ENCODE assay signal across 8 cellular contexts in genomic region chr11:57761301-57762234, GRCh38. TPM values are rescaled to one million over a fixed set of nuclear protein-coding genes. Genes with fewer than 3 reads are reported as not detected.
DNase-seq lines count a peak whose midpoint lies in the region; ATAC-seq, FAIRE-seq and TF ChIP-seq lines count a peak whose summit lies in the region.

CTNND1 (plus strand) TSS chr11:57761802; CDS start chr11:57791479, 29,677 bp downstream.

- peak; percentile 97 for DNase-seq in AG10803 (ENCODE audit: low read depth)
- DNase-seq in NCI-H460 (ENCODE audit: extremely low read depth, low read depth), result peak; percentile 92
- peak; percentile 96 for DNase-seq in astrocyte (ENCODE audit: low read depth)
- peak; percentile 82 for DNase-seq in left ventricle myocardium superior
- DNase-seq in pancreas, result peak; percentile 78 to 92 (median 86)
- no peak for DNase-seq in stimulated activated naive CD4-positive, alpha-beta T cell (lab: John Stamatoyannopoulos, UW)

- peaks cover 50% of the 10 kb centered on the region for H3K79me2 ChIP-seq in astrocyte (ENCODE audit: insufficient read depth, low read length)

- peak; percentile 26; the same call in 1 of the 2 replicates for TF ChIP-seq CTCF in AG10803 (conservative IDR thresholded peaks at IDR 0.05; ENCODE audit: low read length)
- TF ChIP-seq CTCF in astrocyte (IDR thresholded peaks at IDR 0.05; ENCODE audit: insufficient read depth, low read depth, low read length), result no peak
- TF ChIP-seq CTCF in pancreas (IDR thresholded peaks at IDR 0.05), result no peak

- peaks cover 43% of the 10 kb centered on the region for H4K20me1 ChIP-seq in astrocyte (ENCODE audit: insufficient read depth, low read length)

- H3K27ac ChIP-seq in astrocyte (ENCODE audit: low read depth, low read length) (peak within 1 kb of the TSS; percentile 94), pancreas (peak within 1 kb of the TSS; percentile 80 to 95 (median 90))

- H3K4me3 ChIP-seq in AG10803 (ENCODE audit: low read length), result peak within 1 kb of the TSS; percentile 80
- H3K4me3 ChIP-seq in astrocyte (ENCODE audit: insufficient read depth, low read depth, low read length), result peak within 1 kb of the TSS; percentile 95
- peak within 1 kb of the TSS; percentile 39 to 57 (median 51) for H3K4me3 ChIP-seq in pancreas

- H3K9me3 Mint-ChIP-seq in astrocyte (ENCODE audit: unreplicated experiment), result no peaks in the 10 kb centered on the region

- FAIRE-seq in astrocyte (lab: Jason Lieb, UNC), result no peak
- FAIRE-seq in pancreas (lab: Jason Lieb, UNC), result peak; percentile 98

- H3K4me1 Mint-ChIP-seq in astrocyte (ENCODE audit: low read depth, unreplicated experiment), result peaks cover 11% of the 10 kb centered on the region

- H3K36me3 ChIP-seq in astrocyte (ENCODE audit: insufficient read depth, low read length), result no peaks in the 10 kb centered on the region
- H3K36me3 ChIP-seq in pancreas, result no peaks in the 10 kb centered on the region

- peaks cover 2% of the 10 kb centered on the region for H3K36me3 Mint-ChIP-seq in astrocyte (ENCODE audit: low read depth, unreplicated experiment)

- no peaks in the 10 kb centered on the region for H3K27me3 Mint-ChIP-seq in astrocyte (ENCODE audit: low read depth, unreplicated experiment)

- H3K9me3 ChIP-seq in astrocyte (ENCODE audit: insufficient read depth, low read depth, low read length) (no peaks in the 10 kb centered on the region), pancreas (no peaks in the 10 kb centered on the region)

- H3K9ac ChIP-seq in astrocyte (ENCODE audit: low read length), result peak within 1 kb of the TSS; percentile 97

- H3K27me3 ChIP-seq in astrocyte (ENCODE audit: insufficient read depth, low read length) (no peaks in the 10 kb centered on the region), pancreas (no peaks in the 10 kb centered on the region)

- intact Hi-C loops in left ventricle myocardium superior (cut with micrococcal nuclease), result loop anchor here (5.0 kb wide), 1 partner anchor 36 kb away; no protein-coding TSS in a partner anchor
- intact Hi-C loops in pancreas (cut with DNase I), result loop anchor here in 2 of 3 donors (5.0 kb wide), 2 partner anchors 36 to 41 kb away; no protein-coding TSS in a partner anchor

- H3K4me1 ChIP-seq in astrocyte (ENCODE audit: insufficient read depth, low read length) (peaks cover 13% of the 10 kb centered on the region), pancreas (peaks cover 5 to 21% (median 17%) of the 10 kb centered on the region in 3 donors)

- WGBS in pancreas, 2 donors, result 1 to 3% methylated on average over 13 of the region's 13 CpGs

- H3K4me2 ChIP-seq in astrocyte (ENCODE audit: low read length), result peak within 1 kb of the TSS; percentile 86

- TF ChIP-seq POLR2A in GM18526 (IDR thresholded peaks at IDR 0.05; ENCODE audit: extremely low read depth, insufficient read length), result peak; percentile 59

- H2AFZ ChIP-seq in astrocyte (ENCODE audit: low read depth, low read length), result peak within 1 kb of the TSS; percentile 79

- ATAC-seq in HG03045 (IDR thresholded peaks at IDR 0.05; ENCODE audit: unreplicated experiment) (peak; percentile 79), left ventricle myocardium superior (peak; percentile 99), pancreas (peak; percentile 96 to 99 (median 99))

- H3K4me3 Mint-ChIP-seq in astrocyte (ENCODE audit: unreplicated experiment), result peak within 1 kb of the TSS; percentile 91

- H3K27ac Mint-ChIP-seq in astrocyte (ENCODE audit: unreplicated experiment), result peak within 1 kb of the TSS; percentile 86

RNA-seq across cellular contexts. Expression of gene CTNND1, which starts in this region (rescaled TPM):
- 42.3 and 50.0 TPM in 2 replicates for total RNA-seq in NCI-H460 (2014; rRNA removed; shearing (Covaris generic))
- polyA plus RNA-seq in NCI-H460 (2014; cell fraction: nucleus; rRNA removed), result 33.3 and 36.7 TPM in 2 replicates
- total RNA-seq in astrocyte, result 235 and 243 TPM in 2 replicates
- 66.6 TPM for total RNA-seq in left ventricle myocardium superior
- 100 to 1,000 TPM; 113 to 203 (median 131) TPM for total RNA-seq in pancreas
- 10 to 100 TPM; 42.7 to 73.1 TPM for polyA plus RNA-seq in pancreas

Comparison
In these comparisons a context has a peak if more than half of its experiments do, and no peak if none do; other contexts are left out.
1. DNase-seq: peak in AG10803 (single experiment), NCI-H460 (single experiment), astrocyte (single experiment), left ventricle myocardium superior (single experiment) and pancreas (6 of 6); none in stimulated activated naive CD4-positive, alpha-beta T cell (0 of 6).
2. Peak in every context shown above with its lines, with median percentiles within 50 percentile points of each other: H3K4me3 ChIP-seq and ATAC-seq.